ENCODE assay signal across 12 cellular contexts in the genomic region with DNA sequence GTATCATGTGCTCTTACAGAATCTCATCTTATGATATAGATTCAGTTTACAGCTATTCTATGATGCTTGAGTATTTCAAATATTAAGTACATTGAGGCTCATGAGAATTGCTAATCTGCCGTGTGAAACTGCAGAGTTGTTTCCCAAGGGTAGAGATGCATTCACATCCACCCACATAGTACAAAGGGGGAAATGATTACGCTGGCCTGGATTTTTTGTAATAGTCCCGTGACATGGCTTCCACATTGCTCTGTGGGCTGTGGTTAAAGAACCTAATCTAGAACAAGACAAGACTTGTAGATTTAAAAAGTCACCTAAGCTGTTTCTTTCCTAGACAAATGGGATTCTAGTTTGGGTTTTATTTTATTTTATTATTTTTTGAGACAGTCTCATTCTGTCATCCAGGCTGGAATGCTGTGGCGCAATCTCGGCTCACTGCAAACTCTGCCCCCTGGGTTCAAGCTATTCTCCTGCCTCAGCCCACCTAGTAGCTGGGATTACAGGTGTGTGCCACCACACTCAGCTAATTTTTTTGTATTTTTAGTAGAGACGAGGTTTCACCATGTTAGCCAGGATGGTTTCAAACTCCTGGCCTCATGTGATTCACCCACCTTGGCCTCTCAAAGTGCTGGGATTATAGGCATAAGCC. TPM values are rescaled to one million over a fixed set of nuclear protein-coding genes. Genes with fewer than 3 reads are reported as not detected.
A peak's percentile ranks its signal among the peaks of the same experiment; 100 is the strongest.
DNase-seq lines count a peak whose midpoint lies in the region; ATAC-seq and TF ChIP-seq lines count a peak whose summit lies in the region.
"Had no signal": no experiment of that assay in that cellular context is flagged by ENCODE, and none has a peak within 500 bp of the region (broad histone marks: within the 10 kb centered on the region; RNA-seq: fewer than 3 reads in every experiment).

No MANE protein-coding gene starts in this region.

- H3K4me3 ChIP-seq in dorsolateral prefrontal cortex (no peak overlapping the region), PC-3 (ENCODE audit: low read length) (no peak overlapping the region)
- H3K4me3 ChIP-seq: vagina had no signal

- no peaks in the 10 kb centered on the region for H3K36me3 ChIP-seq in PC-3 (ENCODE audit: low read depth, low read length)
- H3K36me3 ChIP-seq: vagina had no signal

- peak; percentile 73 for DNase-seq in GM10248 (ENCODE audit: extremely low spot score)
- DNase-seq in NAMALWA (ENCODE audit: low spot score) = peak; percentile 26
- no peak for DNase-seq in left lobe of liver (ENCODE audit: low spot score)
- no peak for DNase-seq in 8988T
- no peak for DNase-seq in dermis blood vessel endothelial cell
- no peak for DNase-seq in dorsolateral prefrontal cortex
- no peak for DNase-seq in PC-3
- DNase-seq: activated CD8-positive, alpha-beta T cell treated with anti-CD3 and anti-CD28 coated beads, Interleukin-2, amount 10 ng/mL, durations not matched to agents 7 days and 5 days; NCI-H1092 treated with DMSO at 0.1 percent for 48 hours had no signal

- intact Hi-C loops in dorsolateral prefrontal cortex (cut with DNase I) = loop anchor here in 1 of 2 donors (10.0 kb wide), 1 partner anchor 963 kb away; no protein-coding TSS in a partner anchor
- intact Hi-C loops in PC-3 (cut with micrococcal nuclease) = no loop called here

- H3K27me3 ChIP-seq in dorsolateral prefrontal cortex (no peaks in the 10 kb centered on the region), PC-3 (ENCODE audit: low read length) (no peaks in the 10 kb centered on the region)
- H3K27me3 ChIP-seq: vagina had no signal

- ATAC-seq in GM21381 (IDR thresholded peaks at IDR 0.05; ENCODE audit: unreplicated experiment) (peak; percentile 64), left lobe of liver (peak; percentile 54), PC-3 (no peak)
- ATAC-seq: activated CD8-positive, alpha-beta T cell treated with anti-CD3 and anti-CD28 coated beads, Interleukin-2, amount 10 ng/mL, durations not matched to agents 7 days and 5 days; Panc1 had no signal

- H3K79me2 ChIP-seq in PC-3 (ENCODE audit: low read length) = no peaks in the 10 kb centered on the region

- BruUV-seq in PC-3 (replicated peaks; lab: Mats Ljungman, UMichigan) = no TSS peak

- TF ChIP-seq CTCF in GM10248 (IDR thresholded peaks at IDR 0.05; ENCODE audit: control extremely low read depth, extremely low read depth, low read depth, missing control alignments) = no peak
- TF ChIP-seq CTCF in dorsolateral prefrontal cortex (IDR thresholded peaks at IDR 0.05 in 54 of 56, conservative IDR thresholded peaks at IDR 0.05 in 2 of 56; ENCODE audit: low read depth in 1 of 56, partially characterized antibody in 56 of 56) = no peak
- no peak for TF ChIP-seq CTCF in PC-3 (conservative IDR thresholded peaks at IDR 0.05; ENCODE audit: low read depth, low read length)

- peak overlapping the region in 10 of 59 donors; percentile 6 to 76 (median 33) for H3K27ac ChIP-seq in dorsolateral prefrontal cortex
- H3K27ac ChIP-seq in PC-3 (ENCODE audit: low read length) = no peak overlapping the region
- H3K27ac ChIP-seq: vagina had no signal

- CTCF ChIA-PET in GM10248 (lab: Yijun Ruan, JAX) = interaction anchor here (0.9 to 3.4 kb wide), 10 partner anchors 11 to 246 kb away, joined by 3 to 16 read pairs (median 4); a partner anchor contains a TSS
- CTCF ChIA-PET in PC-3 (lab: Charles Lee) = no interaction called here

- H3K9me3 ChIP-seq in PC-3 (ENCODE audit: low read length) = no peaks in the 10 kb centered on the region
- H3K9me3 ChIP-seq: vagina had no signal

- H3K4me2 ChIP-seq in PC-3 (ENCODE audit: low read length) = no peak overlapping the region

- no peak overlapping the region for H3K9ac ChIP-seq in PC-3 (ENCODE audit: low read length)

- POLR2A ChIA-PET in GM10248 (lab: Yijun Ruan, JAX) = interaction anchor here (1.2 kb wide), 1 partner anchor 13 kb away, joined by 3 read pairs; a partner anchor contains a TSS
- POLR2A ChIA-PET in PC-3 (lab: Charles Lee; ENCODE audit: unreplicated experiment) = no interaction called here

- no peaks in the 10 kb centered on the region for H3K4me1 ChIP-seq in PC-3 (ENCODE audit: insufficient read depth, low read length)
- H3K4me1 ChIP-seq: vagina had no signal

- H3K9me2 ChIP-seq in PC-3 (replicated peaks; ENCODE audit: low read length) = no peaks in the 10 kb centered on the region

- H3F3A ChIP-seq in PC-3 (ENCODE audit: low read length, unreplicated experiment) = no peaks in the 10 kb centered on the region

- no peak overlapping the region for H2AFZ ChIP-seq in PC-3 (ENCODE audit: low read length)

- H4K20me1 ChIP-seq in PC-3 (ENCODE audit: low read length) = no peaks in the 10 kb centered on the region

RNA-seq across cellular contexts. Expression of a gene that starts 13.0 kb away (rescaled TPM):
- 5.0 TPM for total RNA-seq in left lobe of liver
- total RNA-seq in dermis blood vessel endothelial cell = 27.0 and 31.0 TPM in 2 replicates
- total RNA-seq in dorsolateral prefrontal cortex = 10 to 100 TPM in 118 of 120 experiments, 1 to 10 TPM in 2; 9.3 to 18.4 (median 13.5) TPM
- 27.4 and 34.8 TPM in 2 replicates for total RNA-seq in PC-3 (2014; rRNA removed)

RNA-seq across cellular contexts. Expression of a gene that starts 19.4 kb away (rescaled TPM):
- total RNA-seq in left lobe of liver (41.9 TPM), dermis blood vessel endothelial cell (46.3 and 81.6 TPM in 2 replicates), dorsolateral prefrontal cortex (10 to 100 TPM; 49.2 to 92.1 (median 68.4) TPM), PC-3 (2014; rRNA removed) (22.2 and 26.8 TPM in 2 replicates)

RNA-seq across cellular contexts. Expression of a gene that starts 59.2 kb away (rescaled TPM):
- 31.9 TPM for total RNA-seq in left lobe of liver
- 2.0 and 3.5 TPM in 2 replicates for total RNA-seq in dermis blood vessel endothelial cell
- 10 to 100 TPM in 48 of 120 experiments, 1 to 10 TPM in 72; 1.3 to 25.8 (median 9.0) TPM for total RNA-seq in dorsolateral prefrontal cortex
- 1.1 and 1.4 TPM in 2 replicates for total RNA-seq in PC-3 (2014; rRNA removed)

Comparison
In these comparisons a context has a peak if more than half of its experiments do, and no peak if none do; other contexts are left out.
1. DNase-seq: peak in GM10248 (single experiment) and NAMALWA (single experiment); none in left lobe of liver (single experiment), 8988T (single experiment), dermis blood vessel endothelial cell (single experiment), dorsolateral prefrontal cortex (0 of 10) and PC-3 (single experiment).